In the genomic region with DNA sequence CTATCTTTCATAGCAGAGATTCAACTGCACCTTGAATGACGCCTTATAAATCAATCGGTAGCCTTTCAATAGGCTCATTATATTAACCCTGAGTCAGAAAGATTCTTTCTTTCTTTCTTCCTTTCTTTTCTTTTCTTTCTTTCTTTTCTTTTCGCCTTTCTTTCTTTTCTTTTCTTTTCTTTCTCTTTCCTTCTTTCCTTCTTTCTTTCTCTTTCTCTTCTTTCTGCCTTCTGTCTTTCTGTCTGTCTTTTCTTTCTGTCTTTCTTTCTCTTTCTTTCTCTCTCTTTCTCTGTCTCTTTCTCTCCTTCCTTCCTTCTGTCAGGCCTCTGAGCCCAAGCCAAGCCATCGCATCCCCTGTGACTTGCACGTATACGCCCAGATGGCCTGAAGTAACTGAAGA, we compare ENCODE assay signal across 15 cellular contexts.
DNase-seq lines count a peak whose midpoint lies in the region; TF ChIP-seq lines count a peak whose summit lies in the region.
"Had no signal": no experiment of that assay in that cellular context is flagged by ENCODE, and none has a peak within 500 bp of the region (broad histone marks: within the 10 kb centered on the region; RNA-seq: fewer than 3 reads in every experiment).

No MANE protein-coding gene starts in this region.

- H3K9me3 ChIP-seq in cardiac muscle cell (ENCODE audit: low read depth) (no peaks in the 10 kb centered on the region), left ventricle myocardium inferior (replicated peaks) (no peaks in the 10 kb centered on the region), SK-N-MC (ENCODE audit: low read depth, low read length) (no peaks in the 10 kb centered on the region), endodermal cell (ENCODE audit: control insufficient read depth, low read length) (no peaks in the 10 kb centered on the region), testis (no peaks in the 10 kb centered on the region)

- DNase-seq in cardiac muscle cell (ENCODE audit: low read depth in 1 of 2, low spot score in 1 of 2) (no peak), left ventricle myocardium inferior (no peak), SK-N-MC (ENCODE audit: low read depth, low spot score) (no peak), endodermal cell (no peak), testis (no peak), nucleus accumbens (lab: John Stamatoyannopoulos, UW) (no peak), DMS79 treated with DMSO at 0.1 percent for 48 hours (lab: John Stamatoyannopoulos, UW) (no peak)
- DNase-seq in activated CD4-positive, alpha-beta T cell treated with anti-CD3 and anti-CD28 coated beads, Interleukin-2, amount 50 U/mL, for 4 hours: no peak
- DNase-seq: 8988T; ACHN; C1 segment of cervical spinal cord; CD4-positive, alpha-beta T cell; DMS153; GF-D8; IMR-90 had no signal

- peaks cover 40% of the 10 kb centered on the region for H3K4me1 Mint-ChIP-seq in endodermal cell

- intact Hi-C loops in left ventricle myocardium inferior (cut with micrococcal nuclease) (loop anchor here (10.0 kb wide), 1 partner anchor 130 kb away; no protein-coding TSS in a partner anchor), testis (cut with DNase I; ENCODE audit: low total_unique reads) (no loop called here)

- H3K36me3 ChIP-seq in cardiac muscle cell (no peaks in the 10 kb centered on the region), left ventricle myocardium inferior (no peaks in the 10 kb centered on the region), SK-N-MC (ENCODE audit: insufficient read depth, low read length) (no peaks in the 10 kb centered on the region), endodermal cell (ENCODE audit: control insufficient read depth, insufficient read depth, low read length) (no peaks in the 10 kb centered on the region), testis (ENCODE audit: low read depth, missing control alignments) (no peaks in the 10 kb centered on the region)

- H3K27ac Mint-ChIP-seq in endodermal cell: peak overlapping the region; percentile 83
- H3K27ac Mint-ChIP-seq: CD4-positive, alpha-beta T cell had no signal

- TF ChIP-seq CTCF in cardiac muscle cell (IDR thresholded peaks at IDR 0.05; ENCODE audit: low read depth, low read length) (no peak), left ventricle myocardium inferior (IDR thresholded peaks at IDR 0.05; ENCODE audit: borderline replicate concordance) (no peak), endodermal cell (conservative IDR thresholded peaks at IDR 0.05) (no peak), testis (IDR thresholded peaks at IDR 0.05) (no peak)

- WGBS in endodermal cell (ENCODE audit: insufficient coverage in 1 of 2, insufficient read length in 1 of 2), 2 experiments: 69 to 83% methylated on average over 3 to 6 of the region's 6 CpGs
- 93% methylated on average over 6 of the region's 6 CpGs for WGBS in testis, 2 donors

- H3K27ac ChIP-seq in cardiac muscle cell (peak overlapping the region; percentile 37), left ventricle myocardium inferior (replicated peaks) (no peak overlapping the region), SK-N-MC (peak overlapping the region; percentile 100), endodermal cell (ENCODE audit: low read depth, low read length) (no peak overlapping the region), testis (no peak overlapping the region)

- H3K9me3 Mint-ChIP-seq in endodermal cell: no peaks in the 10 kb centered on the region
- H3K9me3 Mint-ChIP-seq: CD4-positive, alpha-beta T cell had no signal

- H3K9ac ChIP-seq in SK-N-MC (ENCODE audit: insufficient read length) (peak overlapping the region; percentile 71), endodermal cell (ENCODE audit: extremely low read depth, low read length, poor library complexity, severe bottlenecking) (no peak overlapping the region)

- no peak overlapping the region for H3K4me3 ChIP-seq in cardiac muscle cell
- no peak overlapping the region for H3K4me3 ChIP-seq in left ventricle myocardium inferior
- peak overlapping the region; percentile 75 for H3K4me3 ChIP-seq in SK-N-MC
- H3K4me3 ChIP-seq in endodermal cell (ENCODE audit: low read length): no peak overlapping the region
- no peak overlapping the region for H3K4me3 ChIP-seq in testis

- peak overlapping the region; percentile 23 for H3K4me3 Mint-ChIP-seq in endodermal cell
- H3K4me3 Mint-ChIP-seq: CD4-positive, alpha-beta T cell had no signal

- no peaks in the 10 kb centered on the region for H3K27me3 Mint-ChIP-seq in endodermal cell (ENCODE audit: insufficient read depth)

- H3K27me3 ChIP-seq in cardiac muscle cell (no peaks in the 10 kb centered on the region), left ventricle myocardium inferior (ENCODE audit: low read depth) (no peaks in the 10 kb centered on the region), endodermal cell (ENCODE audit: control insufficient read depth, insufficient read depth, low read length, poor library complexity, severe bottlenecking) (no peaks in the 10 kb centered on the region), testis (no peaks in the 10 kb centered on the region)

- no peak for TF ChIP-seq POLR2A in testis (IDR thresholded peaks at IDR 0.05)

- H3K4me1 ChIP-seq in cardiac muscle cell (ENCODE audit: low read depth) (peaks cover 20% of the 10 kb centered on the region), left ventricle myocardium inferior (peaks cover 9% of the 10 kb centered on the region), endodermal cell (ENCODE audit: control insufficient read depth, insufficient read depth, low read length) (peaks cover 10% of the 10 kb centered on the region), testis (no peaks in the 10 kb centered on the region)

- H3K36me3 Mint-ChIP-seq in endodermal cell (ENCODE audit: low read depth): no peaks in the 10 kb centered on the region

Comparison
In these comparisons a context has a peak if more than half of its experiments do, and no peak if none do; other contexts are left out.
1. H3K27ac ChIP-seq: peak in cardiac muscle cell (single experiment) and SK-N-MC (single experiment); none in left ventricle myocardium inferior (single experiment), endodermal cell (single experiment) and testis (0 of 2).